In the genomic region with DNA sequence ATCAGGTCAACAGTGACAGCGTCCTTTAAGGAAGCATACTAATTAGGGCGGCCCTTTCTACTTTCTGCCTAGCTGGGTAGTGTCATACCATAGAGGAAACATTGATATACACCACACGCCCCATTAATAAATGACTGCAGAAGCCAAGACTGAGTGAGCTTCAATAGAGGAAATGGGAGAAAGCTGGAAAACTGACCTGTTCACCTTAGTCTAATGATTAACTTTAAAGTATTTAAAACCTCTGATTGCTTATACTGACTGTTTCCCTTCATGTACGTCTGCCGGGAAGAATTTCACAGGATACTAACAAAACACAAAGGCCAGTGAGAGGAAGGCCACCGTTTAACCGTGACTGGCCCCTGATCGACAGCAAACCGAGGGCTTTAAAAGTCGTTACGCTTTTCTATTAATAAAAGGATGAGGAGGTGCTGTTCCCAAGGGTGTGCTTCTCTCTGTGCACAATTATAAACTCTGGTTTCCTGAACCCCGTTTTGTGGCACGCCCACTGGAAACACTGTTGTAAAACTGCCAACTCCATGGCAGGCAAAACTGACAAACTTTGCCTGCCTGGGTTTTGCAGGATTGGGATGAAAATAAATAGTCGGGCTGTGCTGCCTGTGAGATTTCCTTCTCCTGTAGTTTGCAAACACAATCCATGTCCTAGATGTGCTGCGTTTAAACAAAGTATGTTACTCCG, we compare ENCODE assay signal across 10 cellular contexts.
DNase-seq lines count a peak whose midpoint lies in the region; ATAC-seq, FAIRE-seq and TF ChIP-seq lines count a peak whose summit lies in the region.
"Had no signal": no experiment of that assay in that cellular context is flagged by ENCODE, and none has a peak within 500 bp of the region (broad histone marks: within the 10 kb centered on the region; RNA-seq: fewer than 3 reads in every experiment).

No MANE protein-coding gene starts in this region.

- H3K4me1 Mint-ChIP-seq in astrocyte (ENCODE audit: low read depth, unreplicated experiment) = peaks cover 27% of the 10 kb centered on the region
- H3K4me1 Mint-ChIP-seq in T-helper 2 cell treated with Interferon-gamma antibody and Interleukin-4, amounts not matched to agents 5 μg/mL and 100 μg/mL, for 36 hours (ENCODE audit: low read depth) = peaks cover 7% of the 10 kb centered on the region

- no peak for FAIRE-seq in astrocyte (lab: Jason Lieb, UNC)

- ATAC-seq in psoas muscle = peak in 2 of 4 donors; percentile 16 to 24
- no peak for ATAC-seq in GM21825 (IDR thresholded peaks at IDR 0.05; ENCODE audit: unreplicated experiment)
- ATAC-seq in GM18907 (IDR thresholded peaks at IDR 0.05; ENCODE audit: unreplicated experiment) = no peak
- ATAC-seq: activated naive CD8-positive, alpha-beta T cell treated with anti-CD3 and anti-CD28 coated beads, Interleukin-2, amount 50 U/mL, for 24 hours had no signal

- H3K9ac ChIP-seq in astrocyte (ENCODE audit: low read length) = peak overlapping the region; percentile 16

- H3K4me3 ChIP-seq in ACC112 (ENCODE audit: low read depth, low read length) (no peak overlapping the region), astrocyte (ENCODE audit: insufficient read depth, low read depth, low read length) (no peak overlapping the region), psoas muscle (no peak overlapping the region)

- H2AFZ ChIP-seq in ACC112 (ENCODE audit: low read length, unreplicated experiment) (no peak overlapping the region), astrocyte (ENCODE audit: low read depth, low read length) (no peak overlapping the region)

- peaks cover 47% of the 10 kb centered on the region for H3K4me1 ChIP-seq in ACC112 (ENCODE audit: control insufficient read depth, insufficient read depth, low read length, unreplicated experiment)
- peaks cover 41% of the 10 kb centered on the region for H3K4me1 ChIP-seq in astrocyte (ENCODE audit: insufficient read depth, low read length)
- H3K4me1 ChIP-seq in psoas muscle = peaks cover 6% of the 10 kb centered on the region

- H3K4me3 Mint-ChIP-seq in astrocyte (ENCODE audit: unreplicated experiment) = no peak overlapping the region
- no peak overlapping the region for H3K4me3 Mint-ChIP-seq in T-helper 2 cell treated with Interferon-gamma antibody and Interleukin-4, amounts not matched to agents 5 μg/mL and 100 μg/mL, for 36 hours
- H3K4me3 Mint-ChIP-seq: activated naive CD8-positive, alpha-beta T cell treated with anti-CD3 and anti-CD28 coated beads, Interleukin-2, amount 50 U/mL, for 24 hours had no signal

- TF ChIP-seq CTCF in astrocyte (IDR thresholded peaks at IDR 0.05; ENCODE audit: insufficient read depth, low read depth, low read length) (no peak), psoas muscle (IDR thresholded peaks at IDR 0.05) (no peak)

- H3K9me3 ChIP-seq in astrocyte (ENCODE audit: insufficient read depth, low read depth, low read length) (no peaks in the 10 kb centered on the region), psoas muscle (no peaks in the 10 kb centered on the region)

- intact Hi-C loops in psoas muscle (cut with DNase I) = loop anchor here in 1 of 2 donors (10.0 kb wide), 1 partner anchor 138 kb away; the partner anchor contains the start of gene NRP1

- H4K20me1 ChIP-seq in astrocyte (ENCODE audit: insufficient read depth, low read length) = no peaks in the 10 kb centered on the region

- peaks cover 10% of the 10 kb centered on the region for H3K36me3 Mint-ChIP-seq in astrocyte (ENCODE audit: low read depth, unreplicated experiment)
- no peaks in the 10 kb centered on the region for H3K36me3 Mint-ChIP-seq in T-helper 2 cell treated with Interferon-gamma antibody and Interleukin-4, amounts not matched to agents 5 μg/mL and 100 μg/mL, for 36 hours (ENCODE audit: low read depth)

- peak overlapping the region; percentile 40 for H3K4me2 ChIP-seq in astrocyte (ENCODE audit: low read length)

- H3K27ac Mint-ChIP-seq in astrocyte (ENCODE audit: unreplicated experiment) = peak overlapping the region; percentile 12
- no peak overlapping the region for H3K27ac Mint-ChIP-seq in T-helper 2 cell treated with Interferon-gamma antibody and Interleukin-4, amounts not matched to agents 5 μg/mL and 100 μg/mL, for 36 hours
- H3K27ac Mint-ChIP-seq: activated naive CD8-positive, alpha-beta T cell treated with anti-CD3 and anti-CD28 coated beads, Interleukin-2, amount 50 U/mL, for 24 hours had no signal

- H3K9me3 Mint-ChIP-seq in astrocyte (ENCODE audit: unreplicated experiment) = no peaks in the 10 kb centered on the region
- H3K9me3 Mint-ChIP-seq in T-helper 2 cell treated with Interferon-gamma antibody and Interleukin-4, amounts not matched to agents 5 μg/mL and 100 μg/mL, for 36 hours = no peaks in the 10 kb centered on the region
- H3K9me3 Mint-ChIP-seq: activated naive CD8-positive, alpha-beta T cell treated with anti-CD3 and anti-CD28 coated beads, Interleukin-2, amount 50 U/mL, for 24 hours had no signal

- H3K27me3 Mint-ChIP-seq in astrocyte (ENCODE audit: low read depth, unreplicated experiment) = no peaks in the 10 kb centered on the region
- peaks cover 16% of the 10 kb centered on the region for H3K27me3 Mint-ChIP-seq in T-helper 2 cell treated with Interferon-gamma antibody and Interleukin-4, amounts not matched to agents 5 μg/mL and 100 μg/mL, for 36 hours (ENCODE audit: low read depth)

- DNase-seq in astrocyte (ENCODE audit: low read depth) (no peak), kidney tubule cell (ENCODE audit: low spot score) (peak; percentile 98), psoas muscle (no peak), HCEC 1CT (no peak)
- no peak for DNase-seq in T-helper 2 cell treated with Interferon-gamma antibody and Interleukin-4, amounts not matched to agents 5 μg/mL and 100 μg/mL, for 36 hours (ENCODE audit: low spot score)
- DNase-seq: activated naive CD8-positive, alpha-beta T cell treated with anti-CD3 and anti-CD28 coated beads, Interleukin-2, amount 50 U/mL, for 24 hours; stimulated activated CD4-positive, alpha-beta T cell treated with anti-CD3 and anti-CD28 coated beads, Interleukin-4, amount 100 ng/mL, for 4 hours had no signal

- H3K79me2 ChIP-seq in ACC112 (ENCODE audit: control insufficient read depth, insufficient read depth, low read length, unreplicated experiment) (no peaks in the 10 kb centered on the region), astrocyte (ENCODE audit: insufficient read depth, low read length) (no peaks in the 10 kb centered on the region)

- H3K27me3 ChIP-seq in ACC112 (ENCODE audit: insufficient read depth, low read length) (no peaks in the 10 kb centered on the region), astrocyte (ENCODE audit: insufficient read depth, low read length) (no peaks in the 10 kb centered on the region), psoas muscle (ENCODE audit: insufficient read depth in 3 of 3, low read length in 2 of 3) (no peaks in the 10 kb centered on the region)

- H3K36me3 ChIP-seq in ACC112 (ENCODE audit: insufficient read depth, low read length) = peaks cover 62% of the 10 kb centered on the region
- H3K36me3 ChIP-seq in astrocyte (ENCODE audit: insufficient read depth, low read length) = peaks cover 38% of the 10 kb centered on the region
- peaks cover 16 to 66% of the 10 kb centered on the region in 2 donors for H3K36me3 ChIP-seq in psoas muscle (ENCODE audit: insufficient read depth in 1 of 2, low read depth in 1 of 2)

- WGBS in psoas muscle, 3 donors = 44 to 55% (median 44%) methylated on average over 16 of the region's 16 CpGs

- peak overlapping the region; percentile 97; the same call in 1 of the 2 replicates for H3K27ac ChIP-seq in ACC112 (ENCODE audit: low read depth, low read length)
- H3K27ac ChIP-seq in astrocyte (ENCODE audit: low read depth, low read length) = no peak overlapping the region
- H3K27ac ChIP-seq in psoas muscle = peak overlapping the region; percentile 58
